ENCODE assay signal across 13 cellular contexts in genomic region chr15:33311312-33311971, GRCh38. TPM values are rescaled to one million over a fixed set of nuclear protein-coding genes. Genes with fewer than 3 reads are reported as not detected.
DNase-seq lines count a peak whose midpoint lies in the region; ATAC-seq and TF ChIP-seq lines count a peak whose summit lies in the region.
"Had no signal": no experiment of that assay in that cellular context is flagged by ENCODE, and none has a peak within 500 bp of the region (broad histone marks: within the 10 kb centered on the region; RNA-seq: fewer than 3 reads in every experiment).

No MANE protein-coding gene starts in this region.

- H3K36me3 ChIP-seq in left ventricle myocardium inferior (no peaks in the 10 kb centered on the region), gastroesophageal sphincter (no peaks in the 10 kb centered on the region), neural progenitor cell (no peaks in the 10 kb centered on the region)

- no peaks in the 10 kb centered on the region for H3K36me3 Mint-ChIP-seq in neural progenitor cell
- no peaks in the 10 kb centered on the region for H3K36me3 Mint-ChIP-seq in activated T-cell treated with anti-CD3 and anti-CD28 coated beads, Interleukin-2, amount 50 U/mL, for 4 hours (ENCODE audit: insufficient read depth)

- TF ChIP-seq EP300 in gastroesophageal sphincter (IDR thresholded peaks at IDR 0.05), result no peak

- TF ChIP-seq CTCF in left ventricle myocardium inferior (IDR thresholded peaks at IDR 0.05; ENCODE audit: borderline replicate concordance) (no peak), gastroesophageal sphincter (IDR thresholded peaks at IDR 0.05) (no peak), neural progenitor cell (IDR thresholded peaks at IDR 0.05) (peak; percentile 61)

- WGBS in gastroesophageal sphincter (ENCODE audit: low coverage in 1 of 2), 2 donors, result 0% methylated on average over 2 of the region's 38 CpGs; no CpG with 5 or more reads in 1 of the 2 donors

- H3K4me1 ChIP-seq in left ventricle myocardium inferior, result peaks cover 12% of the 10 kb centered on the region
- H3K4me1 ChIP-seq in gastroesophageal sphincter, result peaks cover 0 to 15% (median 0%) of the 10 kb centered on the region in 3 donors
- H3K4me1 ChIP-seq in neural progenitor cell, result no peaks in the 10 kb centered on the region

- H3K4me3 ChIP-seq in left ventricle myocardium inferior (peak overlapping the region; percentile 57), gastroesophageal sphincter (peak overlapping the region; percentile 52 to 65), neural progenitor cell (peak overlapping the region; percentile 62)
- H3K4me3 ChIP-seq: mucosa of descending colon had no signal

- no peaks in the 10 kb centered on the region for H4K20me1 ChIP-seq in neural progenitor cell (ENCODE audit: low read depth)

- no peaks in the 10 kb centered on the region for H3K79me2 ChIP-seq in neural progenitor cell (ENCODE audit: low read depth)

- H3K27me3 ChIP-seq in left ventricle myocardium inferior (ENCODE audit: low read depth), result peaks cover 87% of the 10 kb centered on the region
- peaks cover 15% of the 10 kb centered on the region for H3K27me3 ChIP-seq in gastroesophageal sphincter
- H3K27me3 ChIP-seq in neural progenitor cell, result peaks cover 50% of the 10 kb centered on the region

- H3F3A ChIP-seq in neural progenitor cell (ENCODE audit: low read depth), result no peaks in the 10 kb centered on the region

- H3K4me2 ChIP-seq in neural progenitor cell, result peak overlapping the region; percentile 93

- no peak overlapping the region for H3K27ac Mint-ChIP-seq in neural progenitor cell
- H3K27ac Mint-ChIP-seq: activated naive CD4-positive, alpha-beta T cell treated with anti-CD3 and anti-CD28 coated beads, Interleukin-2, amount 50 U/mL, for 72 hours had no signal

- peaks cover 4% of the 10 kb centered on the region for H3K9me3 Mint-ChIP-seq in neural progenitor cell
- H3K9me3 Mint-ChIP-seq in activated T-cell treated with anti-CD3 and anti-CD28 coated beads, Interleukin-2, amount 50 U/mL, for 4 hours, result no peaks in the 10 kb centered on the region
- H3K9me3 Mint-ChIP-seq: activated naive CD4-positive, alpha-beta T cell treated with anti-CD3 and anti-CD28 coated beads, Interleukin-2, amount 50 U/mL, for 72 hours had no signal

- peak overlapping the region; percentile 89 for H2AFZ ChIP-seq in neural progenitor cell (replicated peaks)

- no peak overlapping the region for H3K9ac ChIP-seq in neural progenitor cell

- peak overlapping the region; percentile 81 for H3K4me3 Mint-ChIP-seq in neural progenitor cell
- H3K4me3 Mint-ChIP-seq in activated T-cell treated with anti-CD3 and anti-CD28 coated beads, Interleukin-2, amount 50 U/mL, for 4 hours, result no peak overlapping the region

- H3K27ac ChIP-seq in left ventricle myocardium inferior (replicated peaks) (no peak overlapping the region), gastroesophageal sphincter (peak overlapping the region in 3 of 4 donors; percentile 76 to 78 (median 78)), neural progenitor cell (no peak overlapping the region)
- H3K27ac ChIP-seq: epithelial cell of prostate had no signal

- H3K9me3 ChIP-seq in left ventricle myocardium inferior (replicated peaks) (no peaks in the 10 kb centered on the region), gastroesophageal sphincter (no peaks in the 10 kb centered on the region), neural progenitor cell (ENCODE audit: low read depth) (no peaks in the 10 kb centered on the region)
- H3K9me3 ChIP-seq: mucosa of descending colon had no signal

- DNase-seq in left ventricle myocardium inferior (no peak), Right ventricle myocardium superior (no peak), neural progenitor cell (ENCODE audit: low spot score) (peak; percentile 67), NCI-H1436 treated with DMSO at 0.1 percent for 48 hours (lab: John Stamatoyannopoulos, UW) (no peak), GDM1 (lab: John Stamatoyannopoulos, UW) (no peak)
- DNase-seq in activated T-cell treated with anti-CD3 and anti-CD28 coated beads, Interleukin-2, amount 50 U/mL, for 4 hours, result no peak
- DNase-seq: activated CD4-positive, CD25-positive, alpha-beta regulatory T cell treated with anti-CD3 and anti-CD28 coated beads, Interleukin-2, amount 50 U/mL, for 72 hours; stimulated activated CD4-positive, alpha-beta T cell treated with anti-CD3 and anti-CD28 coated beads, Interleukin-4, amount 100 ng/mL, for 24 hours had no signal

- peaks cover 10% of the 10 kb centered on the region for H3K4me1 Mint-ChIP-seq in neural progenitor cell
- H3K4me1 Mint-ChIP-seq in activated T-cell treated with anti-CD3 and anti-CD28 coated beads, Interleukin-2, amount 50 U/mL, for 4 hours (ENCODE audit: low read depth), result peaks cover 4% of the 10 kb centered on the region

- ATAC-seq in Right ventricle myocardium superior (ENCODE audit: poor library complexity) (no peak), gastroesophageal sphincter (no peak), HG02885 (IDR thresholded peaks at IDR 0.05; ENCODE audit: poor library complexity, unreplicated experiment) (no peak)
- no peak for ATAC-seq in activated T-cell treated with anti-CD3 and anti-CD28 coated beads, Interleukin-2, amount 50 U/mL, for 4 hours

- peaks cover 24% of the 10 kb centered on the region for H3K27me3 Mint-ChIP-seq in neural progenitor cell (ENCODE audit: insufficient read depth, low read depth)
- peaks cover 58% of the 10 kb centered on the region for H3K27me3 Mint-ChIP-seq in activated T-cell treated with anti-CD3 and anti-CD28 coated beads, Interleukin-2, amount 50 U/mL, for 4 hours (ENCODE audit: low read depth)

- no peak for TF ChIP-seq POLR2A in gastroesophageal sphincter (IDR thresholded peaks at IDR 0.05)

- intact Hi-C loops in left ventricle myocardium inferior (cut with micrococcal nuclease), result no loop called here
- intact Hi-C loops in Right ventricle myocardium superior (cut with DNase I), result no loop called here

RNA-seq across cellular contexts. Expression of gene RYR3, which starts 0.7 kb away (rescaled TPM):
- total RNA-seq in left ventricle myocardium inferior (0.08 TPM), Right ventricle myocardium superior (not detected), gastroesophageal sphincter (10 to 100 TPM in 1 of 4 donors, 1 to 10 TPM in 3; 3.5 to 10.2 (median 6.2) TPM), neural progenitor cell (ENCODE audit: low replicate concordance) (2.1 and 4.4 TPM in 2 replicates)
- not detected for total RNA-seq in activated T-cell treated with anti-CD3 and anti-CD28 coated beads, Interleukin-2, amount 50 U/mL, for 4 hours
- total RNA-seq: activated naive CD4-positive, alpha-beta T cell treated with anti-CD3 and anti-CD28 coated beads, Interleukin-2, amount 50 U/mL, for 72 hours had no signal

Comparison
In these comparisons a context has a peak if more than half of its experiments do, and no peak if none do; other contexts are left out.
1. H3K27ac ChIP-seq: peak in gastroesophageal sphincter (3 of 4); none in left ventricle myocardium inferior (single experiment) and neural progenitor cell (single experiment).
2. Peak in every context shown above with its lines, with median percentiles within 50 percentile points of each other: H3K4me3 ChIP-seq.